8 cellular contexts compared by ENCODE assay signal in genomic region chr3:182618085-182618732, GRCh38.
A peak's percentile ranks its signal among the peaks of the same experiment; 100 is the strongest.
DNase-seq lines count a peak whose midpoint lies in the region; ATAC-seq and TF ChIP-seq lines count a peak whose summit lies in the region.

No MANE protein-coding gene starts in this region.

- ATAC-seq in HG02981 (IDR thresholded peaks at IDR 0.05; ENCODE audit: unreplicated experiment) (no peak), HG03457 (IDR thresholded peaks at IDR 0.05; ENCODE audit: unreplicated experiment) (no peak)

- H3K27me3 Mint-ChIP-seq in activated naive CD4-positive, alpha-beta T cell treated with anti-CD3 and anti-CD28 coated beads, Interleukin-2, amount 10 ng/mL, durations not matched to agents 7 days and 5 days: no peaks in the 10 kb centered on the region

- no peak overlapping the region for H3K27ac ChIP-seq in liver (ENCODE audit: low read depth in 1 of 2, low read length in 2 of 2)
- H3K27ac ChIP-seq in suprapubic skin: no peak overlapping the region

- in situ Hi-C loops in G401 (cut with HindIII; ENCODE audit: low sequenced_read_pairs): no loop called here

- no peaks in the 10 kb centered on the region for H3K9me3 Mint-ChIP-seq in activated naive CD4-positive, alpha-beta T cell treated with anti-CD3 and anti-CD28 coated beads, Interleukin-2, amount 10 ng/mL, durations not matched to agents 7 days and 5 days

- CTCF ChIA-PET in activated naive CD4-positive, alpha-beta T cell treated with anti-CD3 and anti-CD28 coated beads, Interleukin-2, amount 10 ng/mL, durations not matched to agents 7 days and 5 days (lab: Charles Lee): no interaction called here

- H3K36me3 Mint-ChIP-seq in activated naive CD4-positive, alpha-beta T cell treated with anti-CD3 and anti-CD28 coated beads, Interleukin-2, amount 10 ng/mL, durations not matched to agents 7 days and 5 days: no peaks in the 10 kb centered on the region

- TF ChIP-seq EP300 in suprapubic skin (IDR thresholded peaks at IDR 0.05): no peak

- H3K36me3 ChIP-seq in adipocyte (ENCODE audit: control insufficient read depth, insufficient read depth, low read length, severe bottlenecking) (no peaks in the 10 kb centered on the region), liver (ENCODE audit: control insufficient read depth in 4 of 4, insufficient read depth in 3 of 4, low read depth in 1 of 4, low read length in 3 of 4) (no peaks in the 10 kb centered on the region), suprapubic skin (no peaks in the 10 kb centered on the region)

- peak; percentile 73 to 86 for TF ChIP-seq RAD21 in liver (IDR thresholded peaks at IDR 0.05)

- H3K4me3 Mint-ChIP-seq in activated naive CD4-positive, alpha-beta T cell treated with anti-CD3 and anti-CD28 coated beads, Interleukin-2, amount 10 ng/mL, durations not matched to agents 7 days and 5 days: no peak overlapping the region

- no peaks in the 10 kb centered on the region for H3K4me1 ChIP-seq in adipocyte (ENCODE audit: control insufficient read depth, insufficient read depth, low read length)
- H3K4me1 ChIP-seq in liver (ENCODE audit: control insufficient read depth in 4 of 4, insufficient read depth in 4 of 4, low read length in 3 of 4): peaks cover 0 to 6% (median 0%) of the 10 kb centered on the region in 4 donors
- no peaks in the 10 kb centered on the region for H3K4me1 ChIP-seq in suprapubic skin

- TF ChIP-seq POLR2A in suprapubic skin (IDR thresholded peaks at IDR 0.05): no peak

- no peak overlapping the region for H3K9ac ChIP-seq in adipocyte (ENCODE audit: low read length)
- no peak overlapping the region for H3K9ac ChIP-seq in liver (ENCODE audit: low read depth in 1 of 2, low read length in 2 of 2)

- H3K9me3 ChIP-seq in adipocyte (ENCODE audit: control insufficient read depth, low read length) (no peaks in the 10 kb centered on the region), liver (ENCODE audit: control insufficient read depth in 4 of 4, low read length in 3 of 4) (no peaks in the 10 kb centered on the region), suprapubic skin (no peaks in the 10 kb centered on the region)

- peak; percentile 49 for TF ChIP-seq CTCF in liver (IDR thresholded peaks at IDR 0.05; ENCODE audit: low read depth, low read length, missing input control)
- no peak for TF ChIP-seq CTCF in suprapubic skin (IDR thresholded peaks at IDR 0.05)

- H3K27me3 ChIP-seq in adipocyte (replicated peaks; ENCODE audit: control insufficient read depth, insufficient read depth, low read length) (peaks cover 10% of the 10 kb centered on the region), liver (ENCODE audit: control insufficient read depth in 4 of 4, insufficient read depth in 4 of 4, low read length in 3 of 4) (no peaks in the 10 kb centered on the region), suprapubic skin (no peaks in the 10 kb centered on the region)

- 56% methylated on average over 8 of the region's 8 CpGs for WGBS in liver
- 51% methylated on average over 8 of the region's 8 CpGs for whole genome bisulfite sequencing in suprapubic skin

- no peak overlapping the region for H3K27ac Mint-ChIP-seq in activated naive CD4-positive, alpha-beta T cell treated with anti-CD3 and anti-CD28 coated beads, Interleukin-2, amount 10 ng/mL, durations not matched to agents 7 days and 5 days

- H3K4me3 ChIP-seq in adipocyte (ENCODE audit: low read length) (no peak overlapping the region), liver (ENCODE audit: low read depth in 1 of 3, low read length in 3 of 3) (no peak overlapping the region), suprapubic skin (no peak overlapping the region)

- DNase-seq in G401 (ENCODE audit: low spot score) (peak; percentile 24), NCI-H146 (lab: John Stamatoyannopoulos, UW) (peak; percentile 83), adipocyte (ENCODE audit: low read depth) (peak; percentile 12), suprapubic skin (ENCODE audit: low spot score in 2 of 2) (no peak)
- DNase-seq in activated naive CD4-positive, alpha-beta T cell treated with anti-CD3 and anti-CD28 coated beads, Interleukin-2, amount 10 ng/mL, durations not matched to agents 7 days and 5 days: no peak

- H3K4me1 Mint-ChIP-seq in activated naive CD4-positive, alpha-beta T cell treated with anti-CD3 and anti-CD28 coated beads, Interleukin-2, amount 10 ng/mL, durations not matched to agents 7 days and 5 days: no peaks in the 10 kb centered on the region

TF ChIP-seq in liver, 16 proteins besides CTCF, POLR2A, EP300 and RAD21:
- TF ChIP-seq FOXA1 (IDR thresholded peaks at IDR 0.05): no peak
- TF ChIP-seq HNF4G (IDR thresholded peaks at IDR 0.05): no peak
- no peak for TF ChIP-seq GABPA (IDR thresholded peaks at IDR 0.05 in 1 of 2, conservative IDR thresholded peaks at IDR 0.05 in 1 of 2)
- TF ChIP-seq SP1 (IDR thresholded peaks at IDR 0.05): no peak
- no peak for TF ChIP-seq ZBTB33 (IDR thresholded peaks at IDR 0.05)
- no peak for TF ChIP-seq YY1 (IDR thresholded peaks at IDR 0.05)
- no peak for TF ChIP-seq ATF3 (IDR thresholded peaks at IDR 0.05)

Comparison
In these comparisons a context has a peak if more than half of its experiments do, and no peak if none do; other contexts are left out.
1. DNase-seq: peak in G401 (single experiment), NCI-H146 (single experiment) and adipocyte (single experiment); none in activated naive CD4-positive, alpha-beta T cell treated with anti-CD3 and anti-CD28 coated beads, Interleukin-2, amount 10 ng/mL, durations not matched to agents 7 days and 5 days (single experiment) and suprapubic skin (0 of 2).